In genomic region chr4:110112056-110112455, GRCh38 we compare ENCODE assay signal across 27 cellular contexts.
"Had no signal": no experiment of that assay in that cellular context is flagged by ENCODE, and none has a peak within 500 bp of the region (broad histone marks: within the 10 kb centered on the region; RNA-seq: fewer than 3 reads in every experiment).

No MANE protein-coding gene starts in this region.

- H3K4me3 Mint-ChIP-seq: naive thymus-derived CD4-positive, alpha-beta T cell; natural killer cell; nephron; neural crest cell; stimulated activated effector memory CD8-positive, alpha-beta T cell treated with anti-CD3 and anti-CD28 coated beads, Interleukin-12 subunit alpha, Interleukin-12 subunit beta, amount 100 ng/mL, for 72 hours; stimulated activated naive B cell treated with anti-CD40 and anti-IgM and Interleukin-4, amounts not matched to agents 10 μg/mL and 1 μg/mL and 100 μg/mL, for 72 hours; stimulated activated naive CD8-positive, alpha-beta T cell treated with anti-CD3 and anti-CD28 coated beads, Interleukin-15, Interleukin-2, amounts not matched to agents 100 ng/mL and 50 ng/mL, for 24 hours; type B pancreatic cell had no signal

- H3K9me3 Mint-ChIP-seq: natural killer cell; nephron; neural crest cell; stimulated activated effector memory CD8-positive, alpha-beta T cell treated with anti-CD3 and anti-CD28 coated beads, Interleukin-12 subunit alpha, Interleukin-12 subunit beta, amount 100 ng/mL, for 72 hours; stimulated activated naive B cell treated with anti-CD40 and anti-IgM and Interleukin-4, amounts not matched to agents 10 μg/mL and 1 μg/mL and 100 μg/mL, for 72 hours; stimulated activated naive CD8-positive, alpha-beta T cell treated with anti-CD3 and anti-CD28 coated beads, Interleukin-15, Interleukin-2, amounts not matched to agents 100 ng/mL and 50 ng/mL, for 24 hours; type B pancreatic cell had no signal

- H3K27me3 Mint-ChIP-seq: naive thymus-derived CD4-positive, alpha-beta T cell; stimulated activated naive B cell treated with anti-CD40 and anti-IgM and Interleukin-4, amounts not matched to agents 10 μg/mL and 1 μg/mL and 100 μg/mL, for 72 hours; stimulated activated naive CD8-positive, alpha-beta T cell treated with anti-CD3 and anti-CD28 coated beads, Interleukin-15, Interleukin-2, amounts not matched to agents 100 ng/mL and 50 ng/mL, for 24 hours; type B pancreatic cell had no signal

- H3K27ac ChIP-seq: neutrophil, pancreas, psoas muscle, right lobe of liver, sigmoid colon, stomach, thoracic aorta, thyroid gland, tibial nerve, vagina had no signal

- H3K4me1 ChIP-seq: psoas muscle, sigmoid colon, thyroid gland, tibial nerve had no signal

- H3K36me3 Mint-ChIP-seq: natural killer cell; stimulated activated effector memory CD8-positive, alpha-beta T cell treated with anti-CD3 and anti-CD28 coated beads, Interleukin-12 subunit alpha, Interleukin-12 subunit beta, amount 100 ng/mL, for 72 hours; stimulated activated naive B cell treated with anti-CD40 and anti-IgM and Interleukin-4, amounts not matched to agents 10 μg/mL and 1 μg/mL and 100 μg/mL, for 72 hours had no signal

- ATAC-seq: naive thymus-derived CD4-positive, alpha-beta T cell; natural killer cell; pancreas; psoas muscle; right cardiac atrium; right lobe of liver; stimulated activated effector memory CD8-positive, alpha-beta T cell treated with anti-CD3 and anti-CD28 coated beads, Interleukin-12 subunit alpha, Interleukin-12 subunit beta, amount 100 ng/mL, for 72 hours; stimulated activated naive B cell treated with anti-CD40 and anti-IgM and Interleukin-4, amounts not matched to agents 10 μg/mL and 1 μg/mL and 100 μg/mL, for 72 hours had no signal

- H3K27ac Mint-ChIP-seq: naive thymus-derived CD4-positive, alpha-beta T cell; nephron; stimulated activated effector memory CD8-positive, alpha-beta T cell treated with anti-CD3 and anti-CD28 coated beads, Interleukin-12 subunit alpha, Interleukin-12 subunit beta, amount 100 ng/mL, for 72 hours; stimulated activated naive B cell treated with anti-CD40 and anti-IgM and Interleukin-4, amounts not matched to agents 10 μg/mL and 1 μg/mL and 100 μg/mL, for 72 hours; stimulated activated naive CD8-positive, alpha-beta T cell treated with anti-CD3 and anti-CD28 coated beads, Interleukin-15, Interleukin-2, amounts not matched to agents 100 ng/mL and 50 ng/mL, for 24 hours; type B pancreatic cell had no signal

- FAIRE-seq: pancreas, small intestine, urothelium cell line had no signal

- H3K36me3 ChIP-seq: neutrophil, pancreas, right lobe of liver, sigmoid colon, stomach, thoracic aorta, thyroid gland, tibial nerve, vagina had no signal

- H3K27me3 ChIP-seq: neutrophil, pancreas, right lobe of liver, sigmoid colon, stomach, thyroid gland, tibial nerve, vagina had no signal

- DNase-seq: naive thymus-derived CD4-positive, alpha-beta T cell; natural killer cell; nucleus accumbens; pancreas; psoas muscle; right cardiac atrium; right lobe of liver; sigmoid colon; small intestine; stimulated activated CD4-positive, alpha-beta T cell treated with anti-CD3 and anti-CD28 coated beads, Interleukin-15, amount 100 ng/mL, for 24 hours; stimulated activated CD4-positive, alpha-beta T cell treated with anti-CD3 and anti-CD28 coated beads, Interleukin-2, amount 100 ng/mL, for 24 hours; stimulated activated CD4-positive, alpha-beta T cell treated with anti-CD3 and anti-CD28 coated beads, Interleukin-2, amount 100 ng/mL, for 48 hours; stimulated activated CD4-positive, alpha-beta T cell treated with anti-CD3 and anti-CD28 coated beads, Interleukin-4, amount 100 ng/mL, for 24 hours; stimulated activated naive B cell treated with anti-CD40 and anti-IgM and Interleukin-4, amounts not matched to agents 10 μg/mL and 1 μg/mL and 100 μg/mL, for 72 hours; stimulated activated naive CD4-positive, alpha-beta T cell treated with Interleukin-2 at 50 U/mL for 16 hours; stomach; thyroid gland had no signal

- H3K9me3 ChIP-seq: neutrophil, pancreas, psoas muscle, right lobe of liver, sigmoid colon, stomach, thoracic aorta, thyroid gland, tibial nerve, vagina had no signal

- H3K4me3 ChIP-seq: pancreas, psoas muscle, right lobe of liver, sigmoid colon, stomach, thoracic aorta, thyroid gland, tibial nerve, vagina had no signal
